10 cellular contexts compared by ENCODE assay signal in genomic region chr18:34729264-34729663, GRCh38. TPM values are rescaled to one million over a fixed set of nuclear protein-coding genes. Genes with fewer than 3 reads are reported as not detected.
DNase-seq lines count a peak whose midpoint lies in the region; ATAC-seq and TF ChIP-seq lines count a peak whose summit lies in the region.
"Had no signal": no experiment of that assay in that cellular context is flagged by ENCODE, and none has a peak within 500 bp of the region (broad histone marks: within the 10 kb centered on the region; RNA-seq: fewer than 3 reads in every experiment).

No MANE protein-coding gene starts in this region.

- no peak overlapping the region for H3K27ac ChIP-seq in OCI-LY1 (ENCODE audit: low read depth, low read length, poor library complexity, severe bottlenecking)
- H3K27ac ChIP-seq in gastrocnemius medialis = peak overlapping the region; percentile 24 to 76 (median 64)
- H3K27ac ChIP-seq: neutrophil, SJCRH30 had no signal

- H3K79me2 ChIP-seq in OCI-LY1 (ENCODE audit: insufficient read depth, low read length) = no peaks in the 10 kb centered on the region

- DNase-seq in GM03348 (ENCODE audit: low spot score) (peak; percentile 19), HCEC 1CT (peak; percentile 41), fibroblast of mammary gland (ENCODE audit: low read depth) (peak; percentile 37), gastrocnemius medialis (no peak), KG1 (lab: John Stamatoyannopoulos, UW) (no peak), NCI-H1694 treated with DMSO at 0.1 percent for 48 hours (lab: John Stamatoyannopoulos, UW) (no peak), GF-D8 (lab: John Stamatoyannopoulos, UW) (no peak)

- H3K36me3 ChIP-seq in OCI-LY1 (ENCODE audit: insufficient read depth, low read length) (no peaks in the 10 kb centered on the region), gastrocnemius medialis (no peaks in the 10 kb centered on the region)
- H3K36me3 ChIP-seq: neutrophil, SJCRH30 had no signal

- H3K9me3 ChIP-seq in OCI-LY1 (ENCODE audit: low read length) (no peaks in the 10 kb centered on the region), gastrocnemius medialis (no peaks in the 10 kb centered on the region)
- H3K9me3 ChIP-seq: neutrophil, SJCRH30 had no signal

- H3K27me3 ChIP-seq in OCI-LY1 (ENCODE audit: insufficient read depth, low read length) (no peaks in the 10 kb centered on the region), gastrocnemius medialis (no peaks in the 10 kb centered on the region)
- H3K27me3 ChIP-seq: SJCRH30 had no signal

- no peak overlapping the region for H2AFZ ChIP-seq in OCI-LY1 (ENCODE audit: low read length)

- no peak overlapping the region for H3K4me2 ChIP-seq in OCI-LY1 (ENCODE audit: low read length)

- H4K20me1 ChIP-seq in OCI-LY1 (ENCODE audit: insufficient read depth, low read length) = no peaks in the 10 kb centered on the region

- H3K4me3 ChIP-seq in OCI-LY1 (ENCODE audit: low read depth, low read length, poor library complexity, severe bottlenecking) = no peak overlapping the region
- H3K4me3 ChIP-seq in fibroblast of mammary gland (ENCODE audit: control insufficient read depth, low read depth, low read length) = no peak overlapping the region
- H3K4me3 ChIP-seq in gastrocnemius medialis = no peak overlapping the region
- H3K4me3 ChIP-seq: SJCRH30 had no signal

- no peak overlapping the region for H3K9ac ChIP-seq in OCI-LY1 (ENCODE audit: low read length)

- peak; percentile 59 for TF ChIP-seq CTCF in OCI-LY1 (IDR thresholded peaks at IDR 0.05; ENCODE audit: low read length)
- TF ChIP-seq CTCF in fibroblast of mammary gland (conservative IDR thresholded peaks at IDR 0.05; ENCODE audit: control insufficient read depth, insufficient read depth, low read depth, low read length) = peak; percentile 54
- peak in 4 of 5 experiments; percentile 42 to 57 (median 48) for TF ChIP-seq CTCF in gastrocnemius medialis (IDR thresholded peaks at IDR 0.05 in 4 of 5, conservative IDR thresholded peaks at IDR 0.05 in 1 of 5)

- H3K9me2 ChIP-seq in OCI-LY1 (ENCODE audit: low read depth, low read length) = no peaks in the 10 kb centered on the region

- H3F3A ChIP-seq in OCI-LY1 (ENCODE audit: insufficient read depth, low read length) = no peaks in the 10 kb centered on the region

- in situ Hi-C loops in gastrocnemius medialis (cut with MboI; ENCODE audit: low sequenced_read_pairs in 4 of 4) = no loop called here

- TF ChIP-seq POLR2A in gastrocnemius medialis (IDR thresholded peaks at IDR 0.05) = no peak

- H3K4me1 ChIP-seq in OCI-LY1 (ENCODE audit: insufficient read depth, low read length, severe bottlenecking) (no peaks in the 10 kb centered on the region), gastrocnemius medialis (peaks cover 22 to 35% of the 10 kb centered on the region in 2 donors)
- H3K4me1 ChIP-seq: SJCRH30 had no signal

- intact Hi-C loops in gastrocnemius medialis (cut with DNase I; ENCODE audit: low total_unique reads) = loop anchor here (5.0 kb wide), 1 partner anchor 58 kb away; no protein-coding TSS in a partner anchor

- peak; percentile 89 to 93 for ATAC-seq in gastrocnemius medialis

RNA-seq across cellular contexts. Expression of gene DTNA, which starts 19.2 kb away (rescaled TPM):
- total RNA-seq in gastrocnemius medialis = 10 to 100 TPM; 38.6 to 63.9 (median 56.1) TPM

Comparison
In these comparisons a context has a peak if more than half of its experiments do, and no peak if none do; other contexts are left out.
1. DNase-seq: peak in GM03348 (single experiment), HCEC 1CT (single experiment) and fibroblast of mammary gland (single experiment); none in gastrocnemius medialis (0 of 2), KG1 (single experiment), NCI-H1694 treated with DMSO at 0.1 percent for 48 hours (single experiment) and GF-D8 (single experiment).
2. Peak in every context shown above with its lines, with median percentiles within 50 percentile points of each other: CTCF ChIP-seq.